Comparison of ENCODE assay signal across 8 cellular contexts in genomic region chr7:99969813-99970212, GRCh38. TPM values are rescaled to one million over a fixed set of nuclear protein-coding genes. Genes with fewer than 3 reads are reported as not detected.
"Had no signal": no experiment of that assay in that cellular context is flagged by ENCODE, and none has a peak within 500 bp of the region (broad histone marks: within the 10 kb centered on the region; RNA-seq: fewer than 3 reads in every experiment).

No MANE protein-coding gene starts in this region.

RNA-seq across cellular contexts. Expression of gene AZGP1, which starts 6.0 kb away (rescaled TPM):
- total RNA-seq: fibroblast of villous mesenchyme; mononuclear cell; naive thymus-derived CD4-positive, alpha-beta T cell; pulmonary artery endothelial cell had no signal

RNA-seq across cellular contexts. Expression of gene GJC3, which starts 40.4 kb away (rescaled TPM):
- total RNA-seq: esophagus muscularis mucosa, fibroblast of villous mesenchyme, gastrocnemius medialis, pulmonary artery endothelial cell, transverse colon, urinary bladder had no signal
